ENCODE assay signal across 6 cellular contexts in the genomic region with DNA sequence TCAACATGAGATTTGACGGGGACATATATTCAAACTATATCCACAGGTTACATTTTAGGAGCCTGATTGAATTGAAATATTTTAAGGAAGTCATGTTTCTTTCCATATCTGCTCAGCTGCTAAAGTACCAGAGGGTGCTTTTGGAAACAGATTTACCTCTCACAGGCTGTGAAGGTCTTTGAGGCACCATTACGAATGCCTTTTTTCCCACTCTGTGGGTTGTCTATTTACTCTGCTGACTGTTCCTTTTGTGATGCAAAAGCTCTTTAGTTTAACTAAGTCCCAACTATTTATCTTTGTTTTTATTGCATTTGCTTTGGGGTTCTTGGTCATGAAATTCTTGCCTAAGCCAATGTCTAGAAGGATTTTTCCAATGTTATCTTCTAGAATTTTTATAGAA. TPM values are rescaled to one million over a fixed set of nuclear protein-coding genes. Genes with fewer than 3 reads are reported as not detected.
DNase-seq lines count a peak whose midpoint lies in the region; ATAC-seq, FAIRE-seq and TF ChIP-seq lines count a peak whose summit lies in the region.
"Not testable (repeated sequence)": the region's sequence is repeated elsewhere in the genome, so short reads cannot be mapped to it uniquely, and the experiment has no call there.
"Had no signal": no experiment of that assay in that cellular context is flagged by ENCODE, and none has a peak within 500 bp of the region (broad histone marks: within the 10 kb centered on the region; RNA-seq: fewer than 3 reads in every experiment).

No MANE protein-coding gene starts in this region.

- WGBS in HUES64: 8% methylated on average over 1 of the region's 2 CpGs
- 64% methylated on average over 1 of the region's 2 CpGs; no CpG with 5 or more reads in 1 of the 2 experiments for WGBS in H1 (ENCODE audit: extremely low coverage in 1 of 2, insufficient coverage in 1 of 2, insufficient read length in 1 of 2, insufficient replicate concordance in 2 of 2, low coverage in 1 of 2, low lambda C conversion rate in 2 of 2, missing lambda C conversion rate in 1 of 2), 2 experiments

- not testable (repeated sequence) for H2BK5ac ChIP-seq in H1 (ENCODE audit: low read depth, low read length)

- CTCF ChIA-PET in WTC11 (lab: Charles Lee): not testable (repeated sequence)
- CTCF ChIA-PET in H1 (lab: Charles Lee; ENCODE audit: partially characterized antibody): interaction anchor here (1.0 kb wide), 1 partner anchor 26 kb away, joined by 3 read pairs; no protein-coding TSS in a partner anchor

- not testable (repeated sequence) for H3K27me3 ChIP-seq in GM23338 (ENCODE audit: insufficient read depth); HAP-1 (ENCODE audit: low read depth); HUES64 (ENCODE audit: insufficient read depth, low read length); H1 (replicated peaks in 1 of 4; ENCODE audit: control insufficient read depth in 3 of 4, extremely low read depth in 1 of 4, insufficient read depth in 3 of 4, low read length in 3 of 4)

- H2AK5ac ChIP-seq in H1 (ENCODE audit: low read depth, low read length): not testable (repeated sequence)

- not testable (repeated sequence) for TF ChIP-seq CTCF in GM23338 (conservative IDR thresholded peaks at IDR 0.05; ENCODE audit: low read depth in 2 of 2); WTC11 (IDR thresholded peaks at IDR 0.05); H1 (IDR thresholded peaks at IDR 0.05; ENCODE audit: control extremely low read depth in 1 of 3, insufficient read depth in 1 of 3, low read depth in 1 of 3, low read length in 3 of 3)

- not testable (repeated sequence) for H2BK15ac ChIP-seq in H1 (ENCODE audit: low read length)

- not testable (repeated sequence) for H3K4ac ChIP-seq in H1 (replicated peaks; ENCODE audit: insufficient read length, low read depth, low read length)

- H3K27me3 Mint-ChIP-seq in GM23338 (ENCODE audit: insufficient read depth, low read depth, poor library complexity): not testable (repeated sequence)
- H3K27me3 Mint-ChIP-seq in WTC11 (ENCODE audit: low read depth): peaks cover 44% of the 10 kb centered on the region

- not testable (repeated sequence) for TF ChIP-seq POLR2A in H1 (IDR thresholded peaks at IDR 0.05; ENCODE audit: control extremely low read depth in 1 of 2, low read depth in 2 of 2, low read length in 2 of 2)

- not testable (repeated sequence) for H3F3A ChIP-seq in GM23338 (replicated peaks; ENCODE audit: low read depth)

- H3K4me3 Mint-ChIP-seq in GM23338, WTC11: not testable (repeated sequence)

- in situ Hi-C loops in HAP-1 (cut with MboI; ENCODE audit: low sequenced_read_pairs): not testable (repeated sequence)

- not testable (repeated sequence) for H3K56ac ChIP-seq in H1 (replicated peaks; ENCODE audit: insufficient read length, low read depth, low read length)

- not testable (repeated sequence) for H3K4me2 ChIP-seq in GM23338; H1 (ENCODE audit: insufficient read depth in 1 of 2, low read depth in 2 of 2, low read length in 2 of 2)

- H3K4me1 Mint-ChIP-seq in GM23338 (peaks cover 14% of the 10 kb centered on the region), WTC11 (peaks cover 16% of the 10 kb centered on the region)

- ATAC-seq in GM23338: peak; percentile 55; the same call in 2 of the 3 replicates
- peak; percentile 52 for ATAC-seq in WTC11

- H3K9me2 ChIP-seq in GM23338 (ENCODE audit: insufficient read depth): not testable (repeated sequence)

- not testable (repeated sequence) for H2AFZ ChIP-seq in GM23338; H1 (ENCODE audit: low read length)

- not testable (repeated sequence) for H3K36me3 ChIP-seq in GM23338 (ENCODE audit: insufficient read depth); HAP-1 (replicated peaks); HUES64 (ENCODE audit: insufficient read depth, low read length); H1 (ENCODE audit: control insufficient read depth in 2 of 4, insufficient read depth in 4 of 4, low read length in 3 of 4)

- not testable (repeated sequence) for H4K8ac ChIP-seq in H1 (ENCODE audit: extremely low read depth, insufficient read depth, low read length)

- POLR2A ChIA-PET in WTC11 (lab: Charles Lee); H1 (lab: Charles Lee; ENCODE audit: partially characterized antibody): not testable (repeated sequence)

- not testable (repeated sequence) for FAIRE-seq in H1 (lab: Jason Lieb, UNC)

- H3K79me1 ChIP-seq in H1 (ENCODE audit: low read depth, low read length): not testable (repeated sequence)

- H3K18ac ChIP-seq in H1 (ENCODE audit: extremely low read depth, low read length): not testable (repeated sequence)

- peak; percentile 6 for DNase-seq in GM23338 (ENCODE audit: low spot score)
- peak; percentile 21 to 80 for DNase-seq in HAP-1 (ENCODE audit: low spot score in 2 of 2)
- not testable (repeated sequence) for DNase-seq in WTC11 (ENCODE audit: low spot score); H1 (ENCODE audit: low read depth in 1 of 2, low spot score in 2 of 2)

- not testable (repeated sequence) for H3K9ac ChIP-seq in HUES64 (ENCODE audit: low read depth, low read length); H1 (replicated peaks in 1 of 4; ENCODE audit: extremely low read depth in 1 of 4, low read depth in 3 of 4, low read length in 3 of 4)

- not testable (repeated sequence) for H3K79me2 ChIP-seq in GM23338 (replicated peaks; ENCODE audit: insufficient read depth); H1 (ENCODE audit: control insufficient read depth in 1 of 2, insufficient read depth in 2 of 2, low read length in 2 of 2)

- H2BK120ac ChIP-seq in H1 (replicated peaks; ENCODE audit: low read depth, low read length): not testable (repeated sequence)

- H2BK20ac ChIP-seq in H1 (ENCODE audit: low read length): not testable (repeated sequence)

- H3K9me3 ChIP-seq in HAP-1; H1 (ENCODE audit: insufficient read depth in 2 of 2, low read depth in 1 of 2, low read length in 1 of 2): not testable (repeated sequence)
- H3K9me3 ChIP-seq in HUES64 (ENCODE audit: insufficient read depth, low read depth, low read length): peaks cover 12% of the 10 kb centered on the region

- H3K23me2 ChIP-seq in H1 (ENCODE audit: low read depth, low read length): not testable (repeated sequence)

- peak overlapping the region; percentile 72 for H4K5ac ChIP-seq in H1 (ENCODE audit: insufficient read length, low read depth, low read length)

- H2BK12ac ChIP-seq in H1 (ENCODE audit: low read depth, low read length): not testable (repeated sequence)

- not testable (repeated sequence) for H3K4me1 ChIP-seq in GM23338 (ENCODE audit: insufficient read depth); HUES64 (ENCODE audit: insufficient read depth, low read length); H1 (replicated peaks in 1 of 4; ENCODE audit: control insufficient read depth in 3 of 4, insufficient read depth in 4 of 4, low read length in 3 of 4)
- H3K4me1 ChIP-seq in HAP-1: peaks cover 10% of the 10 kb centered on the region

- not testable (repeated sequence) for H3K4me3 ChIP-seq in GM23338; HAP-1; HUES64 (ENCODE audit: low read length)
- peak overlapping the region in 1 of 4 experiments; percentile 26; a peak in 1 of 8 replicates for H3K4me3 ChIP-seq in H1 (ENCODE audit: extremely low read depth in 1 of 4, insufficient read depth in 2 of 4, low read depth in 3 of 4, low read length in 4 of 4)

- H3K27ac Mint-ChIP-seq in GM23338, WTC11: not testable (repeated sequence)

- not testable (repeated sequence) for TF ChIP-seq RAD21 in H1 (IDR thresholded peaks at IDR 0.05 in 1 of 2, conservative IDR thresholded peaks at IDR 0.05 in 1 of 2; ENCODE audit: low read depth in 2 of 2, low read length in 2 of 2)

- not testable (repeated sequence) for TF ChIP-seq EP300 in H1 (IDR thresholded peaks at IDR 0.05; ENCODE audit: borderline replicate concordance in 1 of 2, low read depth in 2 of 2, low read length in 2 of 2)

- not testable (repeated sequence) for H3K27ac ChIP-seq in GM23338 (ENCODE audit: low read depth); H1 (ENCODE audit: low read depth, low read length)
- H3K27ac ChIP-seq in HUES64 (ENCODE audit: low read depth, low read length): peak overlapping the region; percentile 72; the same call in 1 of the 2 replicates

- not testable (repeated sequence) for H3K14ac ChIP-seq in H1 (ENCODE audit: insufficient read length)

- H3K36me3 Mint-ChIP-seq in GM23338 (ENCODE audit: low read depth): not testable (repeated sequence)
- H3K36me3 Mint-ChIP-seq in WTC11: peaks cover 12% of the 10 kb centered on the region

- H3K23ac ChIP-seq in H1 (ENCODE audit: insufficient read length): not testable (repeated sequence)

- H3K9me3 Mint-ChIP-seq in GM23338: peaks cover 17% of the 10 kb centered on the region
- peaks cover 23% of the 10 kb centered on the region for H3K9me3 Mint-ChIP-seq in WTC11

- not testable (repeated sequence) for H4K20me1 ChIP-seq in GM23338 (replicated peaks; ENCODE audit: insufficient read depth); H1 (replicated peaks in 1 of 2; ENCODE audit: control insufficient read depth in 1 of 2, insufficient read depth in 2 of 2, low read length in 2 of 2)

- not testable (repeated sequence) for H4K91ac ChIP-seq in H1 (replicated peaks; ENCODE audit: insufficient read length, low read length)

RNA-seq across cellular contexts. Expression of gene SMIM10L2A, which starts 40.0 kb away (rescaled TPM):
- 5.0 and 5.6 TPM in 2 replicates for total RNA-seq in GM23338 (2014; rRNA removed; shearing (Covaris generic))
- polyA plus RNA-seq in GM23338 (2016; fragmentation: Nextera tagmentation; extraction: Ambion mirVana) (1.4 and 1.7 TPM in 2 replicates), H1 (2011; rRNA removed) (7.5 and 10.7 TPM in 2 replicates)
- 1.6 TPM for polyA plus RNA-seq in HUES64 (2013, experiment 1 of 2)
- 2.6 TPM for polyA plus RNA-seq in HUES64 (2013, experiment 2 of 2)
- total RNA-seq in WTC11 (2021): 4.5 to 4.8 TPM (median 4.7 TPM) in 3 replicates
- total RNA-seq in H1 (2021; fragmentation: NEBNext Ultra II Directional; extraction: Animal tissue kit (Norgen Biotek cat#: 25700)): 5.0 TPM in 2 replicates
- polyA plus RNA-seq in H1 (2011; cell fraction: cytosol; rRNA removed): 10.1 TPM
- polyA plus RNA-seq in H1 (2011; cell fraction: nucleus; rRNA removed): 24.5 TPM
- 5.3 to 9.3 TPM (median 7.0 TPM) in 4 replicates for polyA plus RNA-seq in H1 (2012, experiment 1 of 2)
- 4.5 TPM for polyA plus RNA-seq in H1 (2012, experiment 2 of 2)
- 2.0 TPM for polyA plus RNA-seq in H1 (2013, experiment 1 of 2)
- polyA plus RNA-seq in H1 (2013, experiment 2 of 2): 1.5 TPM
- 5.7 and 8.3 TPM in 2 replicates for polyA minus RNA-seq in H1 (2011; rRNA and poly(A)+ RNA removed)
- polyA minus RNA-seq in H1 (2011; cell fraction: cytosol; rRNA and poly(A)+ RNA removed): 5.4 TPM
- 11.0 TPM for polyA minus RNA-seq in H1 (2011; cell fraction: nucleus; rRNA and poly(A)+ RNA removed)
- polyA plus RNA-seq: CD14-positive monocyte had no signal

RNA-seq across cellular contexts. Expression of gene INTS6L, which starts 58.7 kb away (rescaled TPM):
- total RNA-seq in GM23338 (2014; rRNA removed; shearing (Covaris generic)): 6.4 and 21.9 TPM in 2 replicates
- 4.5 and 4.8 TPM in 2 replicates for polyA plus RNA-seq in GM23338 (2016; fragmentation: Nextera tagmentation; extraction: Ambion mirVana)
- polyA plus RNA-seq in HUES64 (2013, experiment 1 of 2): 6.3 TPM
- polyA plus RNA-seq in HUES64 (2013, experiment 2 of 2): 6.4 TPM
- 5.4 to 8.2 TPM (median 6.5 TPM) in 3 replicates for total RNA-seq in WTC11 (2021)
- 5.2 TPM in 2 replicates for total RNA-seq in H1 (2021; fragmentation: NEBNext Ultra II Directional; extraction: Animal tissue kit (Norgen Biotek cat#: 25700))
- 2.6 and 4.1 TPM in 2 replicates for polyA plus RNA-seq in H1 (2011; rRNA removed)
- polyA plus RNA-seq in H1 (2011; cell fraction: cytosol; rRNA removed): 5.5 TPM
- polyA plus RNA-seq in H1 (2011; cell fraction: nucleus; rRNA removed): 6.3 TPM
- 3.1 to 5.5 TPM (median 4.0 TPM) in 4 replicates for polyA plus RNA-seq in H1 (2012, experiment 1 of 2)
- 0.59 TPM for polyA plus RNA-seq in H1 (2012, experiment 2 of 2)
- 4.5 TPM for polyA plus RNA-seq in H1 (2013, experiment 1 of 2)
- polyA plus RNA-seq in H1 (2013, experiment 2 of 2): 4.1 TPM
- polyA minus RNA-seq in H1 (2011; rRNA and poly(A)+ RNA removed): 4.3 and 6.2 TPM in 2 replicates
- polyA minus RNA-seq in H1 (2011; cell fraction: cytosol; rRNA and poly(A)+ RNA removed): 1.5 TPM
- 7.8 TPM for polyA minus RNA-seq in H1 (2011; cell fraction: nucleus; rRNA and poly(A)+ RNA removed)
